8 cellular contexts compared by ENCODE assay signal in the genomic region with DNA sequence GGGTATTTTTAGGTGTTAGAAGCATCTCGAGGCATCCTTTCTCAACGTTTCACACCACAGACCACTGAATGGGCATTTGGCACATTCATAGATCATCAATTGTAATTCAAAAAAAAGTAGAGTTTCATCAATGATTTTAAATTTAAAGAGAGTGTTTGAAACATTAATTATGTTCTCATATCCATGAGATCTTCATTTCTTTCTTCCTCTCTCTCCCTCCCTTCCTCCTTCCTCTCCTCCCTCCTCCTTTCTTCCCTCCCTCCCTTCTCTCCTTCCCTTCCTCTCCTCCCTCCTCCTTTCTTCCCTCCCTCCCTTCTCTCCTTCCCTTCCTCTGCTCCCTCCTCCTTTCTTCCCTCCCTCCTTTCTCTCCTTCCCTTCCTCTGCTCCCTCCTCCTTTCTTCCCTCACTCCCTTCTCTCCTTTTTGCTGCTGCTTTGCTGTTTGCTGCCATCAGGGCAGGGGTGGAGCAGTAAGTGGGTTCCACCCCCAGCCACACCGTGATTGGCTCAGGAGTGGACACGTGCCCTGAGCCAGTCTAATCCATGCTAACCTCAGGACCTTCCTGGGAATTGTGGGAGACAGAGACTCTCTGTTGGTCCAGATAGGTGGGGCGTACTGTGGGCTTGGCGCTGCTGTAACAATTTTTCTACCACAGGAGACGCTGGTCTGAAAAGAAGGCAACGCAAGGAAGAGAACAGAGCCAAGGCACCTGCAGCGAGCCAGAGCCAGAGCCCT. TPM values are rescaled to one million over a fixed set of nuclear protein-coding genes. Genes with fewer than 3 reads are reported as not detected.
DNase-seq lines count a peak whose midpoint lies in the region; ATAC-seq and TF ChIP-seq lines count a peak whose summit lies in the region.

No MANE protein-coding gene starts in this region.

- CTCF ChIA-PET in HEK293 (lab: Yijun Ruan, JAX) = interaction anchor here (0.8 to 1.6 kb wide), 9 partner anchors 19 to 156 kb away, joined by 3 to 13 read pairs (median 4); no protein-coding TSS in a partner anchor
- CTCF ChIA-PET in PC-3 (lab: Charles Lee) = interaction anchor here (1.0 kb wide), 1 partner anchor 54 kb away, joined by 3 read pairs; no protein-coding TSS in a partner anchor

- H3F3A ChIP-seq in PC-3 (ENCODE audit: low read length, unreplicated experiment) = peaks cover 6% of the 10 kb centered on the region

- H3K27me3 Mint-ChIP-seq in immature natural killer cell (ENCODE audit: low read depth in 3 of 3) = peaks cover 5 to 10% (median 5%) of the 10 kb centered on the region in 3 donors
- peaks cover 3% of the 10 kb centered on the region for H3K27me3 Mint-ChIP-seq in glutamatergic neuron (ENCODE audit: unreplicated experiment)

- DNase-seq in PC-3 (peak; percentile 87), epidermal melanocyte (ENCODE audit: insufficient read length, low spot score) (peak; percentile 75), mucosa of gallbladder (ENCODE audit: low spot score) (peak; percentile 81), immature natural killer cell (no peak), glutamatergic neuron (no peak)

- no peaks in the 10 kb centered on the region for H3K9me2 ChIP-seq in PC-3 (replicated peaks; ENCODE audit: low read length)

- H3K4me3 ChIP-seq in HEK293 (ENCODE audit: low read depth, low read length) (peak overlapping the region; percentile 30), PC-3 (ENCODE audit: low read length) (peak overlapping the region; percentile 69)

- POLR2A ChIA-PET in HEK293 (lab: Yijun Ruan, JAX) (interaction anchor here (0.7 to 1.3 kb wide), 5 partner anchors 10 to 388 kb away, joined by 3 to 6 read pairs (median 3); a partner anchor contains a TSS), PC-3 (lab: Charles Lee; ENCODE audit: unreplicated experiment) (no interaction called here)

- intact Hi-C loops in PC-3 (cut with micrococcal nuclease) = loop anchor here (2.0 to 10.0 kb wide), 2 partner anchors 51 to 61 kb away; a partner anchor contains a TSS

- H3K4me1 ChIP-seq in HEK293 (ENCODE audit: control insufficient read depth, insufficient read depth, low read length) = peaks cover 17% of the 10 kb centered on the region
- H3K4me1 ChIP-seq in PC-3 (ENCODE audit: insufficient read depth, low read length) = peaks cover 40% of the 10 kb centered on the region

- H3K4me1 Mint-ChIP-seq in immature natural killer cell = peaks cover 3 to 6% of the 10 kb centered on the region in 2 donors
- H3K4me1 Mint-ChIP-seq in glutamatergic neuron (ENCODE audit: low read depth, unreplicated experiment) = peaks cover 2% of the 10 kb centered on the region

- H3K27me3 ChIP-seq in PC-3 (ENCODE audit: low read length) = no peaks in the 10 kb centered on the region

- H3K4me3 Mint-ChIP-seq in immature natural killer cell (no peak overlapping the region), glutamatergic neuron (ENCODE audit: unreplicated experiment) (no peak overlapping the region)

- no TSS peak for BruUV-seq in PC-3 (replicated peaks; lab: Mats Ljungman, UMichigan)

- peak; percentile 77 for TF ChIP-seq CTCF in HEK293 (tag by site-specific recombination; IDR thresholded peaks at IDR 0.05)
- 0 out of 2 replicates have a peak, but pooled peaks have one; percentile 19 for TF ChIP-seq CTCF in PC-3 (conservative IDR thresholded peaks at IDR 0.05; ENCODE audit: low read depth, low read length)
- no peak for TF ChIP-seq CTCF in glutamatergic neuron (IDR thresholded peaks at IDR 0.05; ENCODE audit: partially characterized antibody, unreplicated experiment)

- peak overlapping the region; percentile 63 for H2AFZ ChIP-seq in PC-3 (ENCODE audit: low read length)

- ATAC-seq in PC-3 (peak; percentile 96), HG03045 (IDR thresholded peaks at IDR 0.05; ENCODE audit: unreplicated experiment) (no peak), GM19351 (IDR thresholded peaks at IDR 0.05; ENCODE audit: unreplicated experiment) (no peak)

- no peak overlapping the region for H3K27ac Mint-ChIP-seq in immature natural killer cell
- H3K27ac Mint-ChIP-seq in glutamatergic neuron (ENCODE audit: unreplicated experiment) = no peak overlapping the region

- peak overlapping the region; percentile 97 for H3K4me2 ChIP-seq in PC-3 (ENCODE audit: low read length)

- H3K27ac ChIP-seq in HEK293 (ENCODE audit: extremely low read depth, low read depth, low read length) (peak overlapping the region; percentile 91), PC-3 (ENCODE audit: low read length) (peak overlapping the region; percentile 99)

- no peaks in the 10 kb centered on the region for H3K36me3 ChIP-seq in HEK293 (ENCODE audit: control insufficient read depth in 2 of 2, insufficient read depth in 1 of 2, low read length in 2 of 2)
- no peaks in the 10 kb centered on the region for H3K36me3 ChIP-seq in PC-3 (ENCODE audit: low read depth, low read length)

- no peaks in the 10 kb centered on the region for H3K79me2 ChIP-seq in PC-3 (ENCODE audit: low read length)

- H3K9me3 ChIP-seq in HEK293 (ENCODE audit: control insufficient read depth, insufficient read depth, low read depth, low read length) (no peaks in the 10 kb centered on the region), PC-3 (ENCODE audit: low read length) (no peaks in the 10 kb centered on the region)

- no peaks in the 10 kb centered on the region for H3K9me3 Mint-ChIP-seq in immature natural killer cell
- H3K9me3 Mint-ChIP-seq in glutamatergic neuron (ENCODE audit: unreplicated experiment) = peaks cover 5% of the 10 kb centered on the region

- H3K36me3 Mint-ChIP-seq in immature natural killer cell = no peaks in the 10 kb centered on the region
- no peaks in the 10 kb centered on the region for H3K36me3 Mint-ChIP-seq in glutamatergic neuron (ENCODE audit: unreplicated experiment)

- peak overlapping the region; percentile 80 for H3K9ac ChIP-seq in PC-3 (ENCODE audit: low read length)

- no peaks in the 10 kb centered on the region for H4K20me1 ChIP-seq in PC-3 (ENCODE audit: low read length)

TF ChIP-seq in HEK293, 187 proteins besides CTCF, POLR2A, EP300 and RAD21 (continues in another document):
- peak; percentile 72 for TF ChIP-seq ZNF341 (tag by site-specific recombination; IDR thresholded peaks at IDR 0.05; ENCODE audit: low read depth)
- TF ChIP-seq GLIS1 (tag by site-specific recombination; IDR thresholded peaks at IDR 0.05) = peak; percentile 66
- peak; percentile 81; the same call in 1 of the 2 replicates for TF ChIP-seq ZNF76 (tag by site-specific recombination; IDR thresholded peaks at IDR 0.05; ENCODE audit: borderline replicate concordance, low read depth)
- TF ChIP-seq, protein P1, sequence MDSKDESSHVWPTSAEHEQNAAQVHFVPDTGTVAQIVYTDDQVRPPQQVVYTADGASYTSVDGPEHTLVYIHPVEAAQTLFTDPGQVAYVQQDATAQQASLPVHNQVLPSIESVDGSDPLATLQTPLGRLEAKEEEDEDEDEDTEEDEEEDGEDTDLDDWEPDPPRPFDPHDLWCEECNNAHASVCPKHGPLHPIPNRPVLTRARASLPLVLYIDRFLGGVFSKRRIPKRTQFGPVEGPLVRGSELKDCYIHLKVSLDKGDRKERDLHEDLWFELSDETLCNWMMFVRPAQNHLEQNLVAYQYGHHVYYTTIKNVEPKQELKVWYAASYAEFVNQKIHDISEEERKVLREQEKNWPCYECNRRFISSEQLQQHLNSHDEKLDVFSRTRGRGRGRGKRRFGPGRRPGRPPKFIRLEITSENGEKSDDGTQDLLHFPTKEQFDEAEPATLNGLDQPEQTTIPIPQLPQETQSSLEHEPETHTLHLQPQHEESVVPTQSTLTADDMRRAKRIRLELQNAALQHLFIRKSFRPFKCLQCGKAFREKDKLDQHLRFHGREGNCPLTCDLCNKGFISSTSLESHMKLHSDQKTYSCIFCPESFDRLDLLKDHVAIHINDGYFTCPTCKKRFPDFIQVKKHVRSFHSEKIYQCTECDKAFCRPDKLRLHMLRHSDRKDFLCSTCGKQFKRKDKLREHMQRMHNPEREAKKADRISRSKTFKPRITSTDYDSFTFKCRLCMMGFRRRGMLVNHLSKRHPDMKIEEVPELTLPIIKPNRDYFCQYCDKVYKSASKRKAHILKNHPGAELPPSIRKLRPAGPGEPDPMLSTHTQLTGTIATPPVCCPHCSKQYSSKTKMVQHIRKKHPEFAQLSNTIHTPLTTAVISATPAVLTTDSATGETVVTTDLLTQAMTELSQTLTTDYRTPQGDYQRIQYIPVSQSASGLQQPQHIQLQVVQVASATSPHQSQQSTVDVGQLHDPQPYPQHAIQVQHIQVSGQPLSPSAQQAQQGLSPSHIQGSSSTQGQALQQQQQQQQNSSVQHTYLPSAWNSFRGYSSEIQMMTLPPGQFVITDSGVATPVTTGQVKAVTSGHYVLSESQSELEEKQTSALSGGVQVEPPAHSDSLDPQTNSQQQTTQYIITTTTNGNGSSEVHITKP (tag by site-specific recombination; IDR thresholded peaks at IDR 0.05) = peak; percentile 79
- TF ChIP-seq, protein P2, sequence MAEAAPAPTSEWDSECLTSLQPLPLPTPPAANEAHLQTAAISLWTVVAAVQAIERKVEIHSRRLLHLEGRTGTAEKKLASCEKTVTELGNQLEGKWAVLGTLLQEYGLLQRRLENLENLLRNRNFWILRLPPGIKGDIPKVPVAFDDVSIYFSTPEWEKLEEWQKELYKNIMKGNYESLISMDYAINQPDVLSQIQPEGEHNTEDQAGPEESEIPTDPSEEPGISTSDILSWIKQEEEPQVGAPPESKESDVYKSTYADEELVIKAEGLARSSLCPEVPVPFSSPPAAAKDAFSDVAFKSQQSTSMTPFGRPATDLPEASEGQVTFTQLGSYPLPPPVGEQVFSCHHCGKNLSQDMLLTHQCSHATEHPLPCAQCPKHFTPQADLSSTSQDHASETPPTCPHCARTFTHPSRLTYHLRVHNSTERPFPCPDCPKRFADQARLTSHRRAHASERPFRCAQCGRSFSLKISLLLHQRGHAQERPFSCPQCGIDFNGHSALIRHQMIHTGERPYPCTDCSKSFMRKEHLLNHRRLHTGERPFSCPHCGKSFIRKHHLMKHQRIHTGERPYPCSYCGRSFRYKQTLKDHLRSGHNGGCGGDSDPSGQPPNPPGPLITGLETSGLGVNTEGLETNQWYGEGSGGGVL (tag by site-specific recombination; IDR thresholded peaks at IDR 0.05) = peak; percentile 89
- TF ChIP-seq SP3 (tag by site-specific recombination; IDR thresholded peaks at IDR 0.05) = peak; percentile 65
- peak; percentile 100 for TF ChIP-seq ZNF366 (tag by site-specific recombination; conservative IDR thresholded peaks at IDR 0.05)
- peak; percentile 69 for TF ChIP-seq EGR2 (tag by site-specific recombination; IDR thresholded peaks at IDR 0.05; ENCODE audit: low read depth)
- peak; percentile 94 for TF ChIP-seq SP2 (tag by site-specific recombination; IDR thresholded peaks at IDR 0.05)

RNA-seq across cellular contexts. Expression of a gene that starts 33.8 kb away (rescaled TPM):
- total RNA-seq in PC-3 (2014; rRNA removed) (not detected in 2 replicates), mucosa of gallbladder (not detected), glutamatergic neuron (ENCODE audit: unreplicated experiment) (not detected)
- polyA plus RNA-seq in immature natural killer cell = not detected

RNA-seq across cellular contexts. Expression of a gene that starts 51.6 kb away (rescaled TPM):
- total RNA-seq in PC-3 (2014; rRNA removed) (37.5 and 50.1 TPM in 2 replicates), mucosa of gallbladder (97.5 TPM), glutamatergic neuron (ENCODE audit: unreplicated experiment) (27.6 TPM)
- 10 to 100 TPM in 1 of 3 donors, 1 to 10 TPM in 2; 5.2 to 16.1 (median 6.3) TPM for polyA plus RNA-seq in immature natural killer cell

RNA-seq across cellular contexts. Expression of a gene that starts 58.5 kb away (rescaled TPM):
- total RNA-seq in PC-3 (2014; rRNA removed) = 11.3 TPM in 2 replicates
- 1.8 TPM for total RNA-seq in mucosa of gallbladder
- 1 to 10 TPM; 2.0 to 3.9 (median 3.3) TPM for polyA plus RNA-seq in immature natural killer cell
- not detected for total RNA-seq in glutamatergic neuron (ENCODE audit: unreplicated experiment)

Comparison
In these comparisons a context has a peak if more than half of its experiments do, and no peak if none do; other contexts are left out.
1. DNase-seq: peak in PC-3 (single experiment), epidermal melanocyte (single experiment) and mucosa of gallbladder (single experiment); none in immature natural killer cell (0 of 3) and glutamatergic neuron (single experiment).